Comparison of ENCODE assay signal across 8 cellular contexts in genomic region chr19:46661020-46661731, GRCh38. TPM values are rescaled to one million over a fixed set of nuclear protein-coding genes. Genes with fewer than 3 reads are reported as not detected.
DNase-seq lines count a peak whose midpoint lies in the region; ATAC-seq, FAIRE-seq and TF ChIP-seq lines count a peak whose summit lies in the region.

Gene DACT3 (minus strand): TSS chr19:46661182. CDS start chr19:46661064, 118 bp downstream.

- peak; percentile 13 for FAIRE-seq in islet of Langerhans (lab: Jason Lieb, UNC)

- peaks cover 20 to 46% (median 34%) of the 10 kb centered on the region in 6 donors for H3K4me1 ChIP-seq in spleen

- no peaks in the 10 kb centered on the region for H3K36me3 ChIP-seq in spleen

- peak; percentile 98 for DNase-seq in AG09309 (ENCODE audit: low read depth)
- DNase-seq in NCI-H446 treated with DMSO at 0.1 percent for 48 hours (lab: John Stamatoyannopoulos, UW): peak; percentile 100
- peak; percentile 100 for DNase-seq in activated CD4-positive, alpha-beta T cell treated with anti-CD3 and anti-CD28 coated beads for 1 hour
- DNase-seq in cerebellum (ENCODE audit: low spot score): peak; percentile 100
- DNase-seq in spleen: peak; percentile 100

- peaks cover 4 to 47% (median 27%) of the 10 kb centered on the region in 7 donors for H3K27me3 ChIP-seq in spleen (replicated peaks in 1 of 7)

- no peak for TF ChIP-seq POLR2A in spleen (IDR thresholded peaks at IDR 0.05)

- ATAC-seq in GM19043 (IDR thresholded peaks at IDR 0.05; ENCODE audit: low read depth, unreplicated experiment) (peak; percentile 84), HG03378 (IDR thresholded peaks at IDR 0.05; ENCODE audit: unreplicated experiment) (peak; percentile 90)

- WGBS in spleen, 5 donors: 0 to 3% (median 1%) methylated on average over 8 to 61 of the region's 61 CpGs

- H3K9me3 ChIP-seq in spleen: no peaks in the 10 kb centered on the region

- H3K27ac ChIP-seq in spleen: peak within 1 kb of the TSS; percentile 15 to 83 (median 74)

- intact Hi-C loops in spleen (cut with DNase I; ENCODE audit: low total_unique reads): loop anchor here (5.0 to 10.0 kb wide), 2 partner anchors 49 to 126 kb away; no protein-coding TSS in a partner anchor

- H3K4me3 ChIP-seq in AG09309 (ENCODE audit: control insufficient read depth, low read depth, low read length) (peak within 1 kb of the TSS; percentile 54), spleen (peak within 1 kb of the TSS; percentile 51 to 76 (median 56))

- TF ChIP-seq CTCF in AG09309 (IDR thresholded peaks at IDR 0.05; ENCODE audit: control insufficient read depth, insufficient read depth, low read depth, low read length, missing control alignments) (no peak), spleen (IDR thresholded peaks at IDR 0.05 in 8 of 11, conservative IDR thresholded peaks at IDR 0.05 in 3 of 11) (peak in 4 of 11 experiments; percentile 22 to 44 (median 30))

RNA-seq across cellular contexts. Expression of gene DACT3, which starts in this region (rescaled TPM):
- total RNA-seq in cerebellum (6.6 TPM), spleen (10 to 100 TPM in 1 of 7 donors, 1 to 10 TPM in 6; 4.9 to 10.4 (median 6.1) TPM)
- polyA plus RNA-seq in spleen: 1 to 10 TPM; 1.6 to 4.1 (median 3.2) TPM

Comparison
In these comparisons a context has a peak if more than half of its experiments do, and no peak if none do; other contexts are left out.
1. Peak in every context shown above with its lines: DNase-seq, ATAC-seq, H3K4me3 ChIP-seq and H3K27ac ChIP-seq.